Comparison of ENCODE assay signal across 8 cellular contexts in genomic region chr12:46267618-46268348, GRCh38. TPM values are rescaled to one million over a fixed set of nuclear protein-coding genes. Genes with fewer than 3 reads are reported as not detected.
DNase-seq lines count a peak whose midpoint lies in the region; ATAC-seq, FAIRE-seq and TF ChIP-seq lines count a peak whose summit lies in the region.

No MANE protein-coding gene starts in this region.

- H3K79me2 ChIP-seq in SU-DHL-6 (ENCODE audit: insufficient read depth, low read length): peaks cover 58% of the 10 kb centered on the region

- no peak for ATAC-seq in HG03442 (IDR thresholded peaks at IDR 0.05; ENCODE audit: unreplicated experiment)
- no peak for ATAC-seq in GM18909 (IDR thresholded peaks at IDR 0.05; ENCODE audit: poor library complexity, unreplicated experiment)

- H2AFZ ChIP-seq in SU-DHL-6 (ENCODE audit: low read depth, low read length, severe bottlenecking): peak overlapping the region; percentile 76

- H3K27me3 ChIP-seq in A673 (replicated peaks; ENCODE audit: insufficient read depth, low read depth, low read length, poor library complexity) (no peaks in the 10 kb centered on the region), H7 (ENCODE audit: control insufficient read depth, insufficient read depth, low read length) (no peaks in the 10 kb centered on the region), SU-DHL-6 (ENCODE audit: low read length) (no peaks in the 10 kb centered on the region), bronchial epithelial cell (ENCODE audit: control insufficient read depth, insufficient read depth, low read length) (no peaks in the 10 kb centered on the region), liver (ENCODE audit: control insufficient read depth in 4 of 4, insufficient read depth in 4 of 4, low read length in 3 of 4) (no peaks in the 10 kb centered on the region)

- H3K27ac ChIP-seq in A673 (ENCODE audit: low read depth, low read length, poor library complexity, severe bottlenecking) (peak overlapping the region; percentile 73), SU-DHL-6 (ENCODE audit: low read depth, low read length) (peak overlapping the region; percentile 81), liver (ENCODE audit: low read depth in 1 of 2, low read length in 2 of 2) (peak overlapping the region; percentile 70 to 77)

- no peaks in the 10 kb centered on the region for H3K36me3 ChIP-seq in A673 (ENCODE audit: insufficient read depth, low read length, poor library complexity, severe bottlenecking)
- H3K36me3 ChIP-seq in H7 (replicated peaks; ENCODE audit: control insufficient read depth, insufficient read depth, low read length): no peaks in the 10 kb centered on the region; the same call in 1 of the 2 replicates
- no peaks in the 10 kb centered on the region for H3K36me3 ChIP-seq in SU-DHL-6 (ENCODE audit: low read length)
- H3K36me3 ChIP-seq in bronchial epithelial cell (ENCODE audit: control insufficient read depth, insufficient read depth, low read length): no peaks in the 10 kb centered on the region
- H3K36me3 ChIP-seq in liver (ENCODE audit: control insufficient read depth in 4 of 4, insufficient read depth in 3 of 4, low read depth in 1 of 4, low read length in 3 of 4): no peaks in the 10 kb centered on the region

- POLR2A ChIA-PET in A673 (lab: Charles Lee; ENCODE audit: low non-redundant PET): no interaction called here

- FAIRE-seq in bronchial epithelial cell (lab: Jason Lieb, UNC): no peak

- peaks cover 17% of the 10 kb centered on the region for H3K4me1 ChIP-seq in A673 (ENCODE audit: insufficient read depth, low read length, poor library complexity, severe bottlenecking)
- peaks cover 0 to 30% (median 23%) of the 10 kb centered on the region in 4 donors for H3K4me1 ChIP-seq in liver (ENCODE audit: control insufficient read depth in 4 of 4, insufficient read depth in 4 of 4, low read length in 3 of 4)

- peaks cover 34% of the 10 kb centered on the region for H4K20me1 ChIP-seq in SU-DHL-6 (ENCODE audit: low read depth, low read length)

- no TSS peak for BruUV-seq in A673 (replicated peaks; lab: Mats Ljungman, UMichigan)

- CTCF ChIA-PET in A673 (lab: Charles Lee): no interaction called here

- H3F3A ChIP-seq in SU-DHL-6 (ENCODE audit: insufficient read depth): peaks cover 18% of the 10 kb centered on the region

- H3K4me3 ChIP-seq in A673 (ENCODE audit: low read depth, low read length, poor library complexity, severe bottlenecking) (peak overlapping the region; percentile 76), H7 (ENCODE audit: insufficient read depth, low read depth, low read length) (peak overlapping the region; percentile 96), SU-DHL-6 (ENCODE audit: insufficient read depth, low read length, poor library complexity, severe bottlenecking) (peak overlapping the region; percentile 66), bronchial epithelial cell (ENCODE audit: low read depth, low read length) (peak overlapping the region; percentile 75), liver (ENCODE audit: low read depth in 1 of 3, low read length in 3 of 3) (peak overlapping the region; percentile 62 to 79 (median 65))

- DNase-seq in A673 (ENCODE audit: low spot score) (peak; percentile 36), H7 (peak; percentile 47), bronchial epithelial cell (ENCODE audit: low read depth) (no peak)
- DNase-seq in stimulated activated CD8-positive, alpha-beta memory T cell treated with anti-CD3 and anti-CD28 coated beads, Interleukin-15, amount 100 ng/mL, for 24 hours (ENCODE audit: low read depth): peak; percentile 8

- no peaks in the 10 kb centered on the region for H3K9me2 ChIP-seq in SU-DHL-6 (replicated peaks; ENCODE audit: insufficient read depth, low read length)

- peak overlapping the region; percentile 95 for H3K4me2 ChIP-seq in SU-DHL-6 (ENCODE audit: low read depth, low read length, poor library complexity, severe bottlenecking)

- TF ChIP-seq CTCF in A673 (conservative IDR thresholded peaks at IDR 0.05; ENCODE audit: low read depth, low read length): no peak
- no peak for TF ChIP-seq CTCF in SU-DHL-6 (IDR thresholded peaks at IDR 0.05; ENCODE audit: insufficient read depth, low read length, poor library complexity, severe bottlenecking)
- no peak for TF ChIP-seq CTCF in bronchial epithelial cell (IDR thresholded peaks at IDR 0.05; ENCODE audit: insufficient read depth, low read length, severe bottlenecking)
- TF ChIP-seq CTCF in liver (IDR thresholded peaks at IDR 0.05; ENCODE audit: low read depth, low read length, missing input control): no peak

- H3K9me3 ChIP-seq in A673 (ENCODE audit: low read depth, low read length, poor library complexity, severe bottlenecking) (no peaks in the 10 kb centered on the region), SU-DHL-6 (ENCODE audit: insufficient read depth, low read length) (no peaks in the 10 kb centered on the region), liver (ENCODE audit: control insufficient read depth in 4 of 4, low read length in 3 of 4) (no peaks in the 10 kb centered on the region)

- 3% methylated on average over 51 of the region's 51 CpGs for WGBS in liver

- H3K9ac ChIP-seq in SU-DHL-6 (ENCODE audit: low read length): peak overlapping the region; percentile 94
- peak overlapping the region; percentile 13 to 24 for H3K9ac ChIP-seq in liver (ENCODE audit: low read depth in 1 of 2, low read length in 2 of 2)

- intact Hi-C loops in A673 (cut with micrococcal nuclease; ENCODE audit: unreplicated experiment): loop anchor here (10.0 kb wide), 1 partner anchor 113 kb away; no protein-coding TSS in a partner anchor

- TF ChIP-seq RAD21 in liver (IDR thresholded peaks at IDR 0.05): no peak

TF ChIP-seq in liver, 16 proteins besides CTCF, POLR2A, EP300 and RAD21:
- TF ChIP-seq RXRA (IDR thresholded peaks at IDR 0.05): no peak

RNA-seq across cellular contexts. Expression of gene SLC38A1, which starts 1.1 kb away (rescaled TPM):
- total RNA-seq in A673 (2021) (78.9 and 88.9 TPM in 2 replicates), bronchial epithelial cell (188 and 263 TPM in 2 replicates), liver (10 to 100 TPM in 1 of 2 donors, 1 to 10 TPM in 1; 8.4 to 10.7 TPM)
- 95.8 and 108 TPM in 2 replicates for total RNA-seq in H7 (2014; rRNA removed; shearing (Covaris generic))
- polyA plus RNA-seq in liver: 10 to 100 TPM in 1 of 2 donors, 1 to 10 TPM in 1; 6.2 to 14.9 TPM
